Comparison of ENCODE assay signal across 9 cellular contexts in the genomic region with DNA sequence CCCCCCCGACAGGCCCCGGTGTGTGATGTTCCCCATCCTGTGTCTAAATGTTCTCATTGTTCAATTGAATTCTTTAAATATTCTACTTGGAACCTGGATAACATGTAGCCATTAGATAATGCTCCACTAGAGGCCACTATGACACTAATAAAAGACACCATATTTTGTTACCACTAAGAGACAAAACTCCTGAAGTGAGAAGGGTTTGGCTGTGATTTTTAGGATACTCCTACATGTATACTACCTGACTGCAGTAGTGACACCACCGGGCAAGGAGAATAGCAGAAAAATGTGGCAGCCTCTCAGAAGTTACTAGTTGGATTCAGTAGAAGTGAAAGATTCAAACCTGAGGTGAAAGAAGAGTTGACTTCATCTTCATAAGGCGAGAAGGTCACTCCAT. TPM values are rescaled to one million over a fixed set of nuclear protein-coding genes. Genes with fewer than 3 reads are reported as not detected.
DNase-seq lines count a peak whose midpoint lies in the region; ATAC-seq and TF ChIP-seq lines count a peak whose summit lies in the region.
"Had no signal": no experiment of that assay in that cellular context is flagged by ENCODE, and none has a peak within 500 bp of the region (broad histone marks: within the 10 kb centered on the region; RNA-seq: fewer than 3 reads in every experiment).

No MANE protein-coding gene starts in this region.

- peaks cover 11% of the 10 kb centered on the region for H3K4me1 Mint-ChIP-seq in activated CD4-positive, alpha-beta memory T cell treated with anti-CD3 and anti-CD28 coated beads, Interleukin-2, amount 10 ng/mL, durations not matched to agents 7 days and 5 days

- H3K27ac Mint-ChIP-seq in activated CD4-positive, alpha-beta memory T cell treated with anti-CD3 and anti-CD28 coated beads, Interleukin-2, amount 10 ng/mL, durations not matched to agents 7 days and 5 days: no peak overlapping the region

- POLR2A ChIA-PET in activated CD4-positive, alpha-beta memory T cell treated with anti-CD3 and anti-CD28 coated beads, Interleukin-2, amount 10 ng/mL, durations not matched to agents 7 days and 5 days (lab: Charles Lee): interaction anchor here (1.3 to 2.6 kb wide), 2 partner anchors 162 to 245 kb away, joined by 4 to 12 read pairs; a partner anchor contains a TSS

- no peaks in the 10 kb centered on the region for H3K9me3 Mint-ChIP-seq in activated CD4-positive, alpha-beta memory T cell treated with anti-CD3 and anti-CD28 coated beads, Interleukin-2, amount 10 ng/mL, durations not matched to agents 7 days and 5 days

- DNase-seq in NCI-H2029 (lab: John Stamatoyannopoulos, UW) (peak; percentile 19), NCI-H2029 treated with DMSO at 0.1 percent for 48 hours (lab: John Stamatoyannopoulos, UW) (no peak), NCI-H774 (lab: John Stamatoyannopoulos, UW) (peak; percentile 73), choroid plexus epithelial cell (ENCODE audit: low read depth) (peak; percentile 70), medulla oblongata (ENCODE audit: extremely low spot score) (peak; percentile 60)
- no peak for DNase-seq in activated CD4-positive, alpha-beta memory T cell treated with anti-CD3 and anti-CD28 coated beads, Interleukin-2, amount 10 ng/mL, durations not matched to agents 7 days and 5 days

- ATAC-seq in HG03060 (IDR thresholded peaks at IDR 0.05; ENCODE audit: low read depth, unreplicated experiment): peak; percentile 41
- no peak for ATAC-seq in GM18873 (IDR thresholded peaks at IDR 0.05; ENCODE audit: low FRiP score, unreplicated experiment)

- H3K36me3 Mint-ChIP-seq in activated CD4-positive, alpha-beta memory T cell treated with anti-CD3 and anti-CD28 coated beads, Interleukin-2, amount 10 ng/mL, durations not matched to agents 7 days and 5 days (ENCODE audit: low read depth): peaks cover 13% of the 10 kb centered on the region

- H3K4me3 Mint-ChIP-seq in activated CD4-positive, alpha-beta memory T cell treated with anti-CD3 and anti-CD28 coated beads, Interleukin-2, amount 10 ng/mL, durations not matched to agents 7 days and 5 days: no peak overlapping the region

- no peaks in the 10 kb centered on the region for H3K27me3 Mint-ChIP-seq in activated CD4-positive, alpha-beta memory T cell treated with anti-CD3 and anti-CD28 coated beads, Interleukin-2, amount 10 ng/mL, durations not matched to agents 7 days and 5 days

- TF ChIP-seq CTCF in choroid plexus epithelial cell (conservative IDR thresholded peaks at IDR 0.05; ENCODE audit: low read depth, low read length): peak; percentile 52

- no peak overlapping the region for H3K4me3 ChIP-seq in choroid plexus epithelial cell (ENCODE audit: low read depth, low read length)
- H3K4me3 ChIP-seq: BLaER1 treated with 17β-estradiol and CSF1 and Interleukin-3, amounts not matched to agents 10 nM and 100 nM had no signal

- CTCF ChIA-PET in activated CD4-positive, alpha-beta memory T cell treated with anti-CD3 and anti-CD28 coated beads, Interleukin-2, amount 10 ng/mL, durations not matched to agents 7 days and 5 days (lab: Charles Lee): interaction anchor here (0.5 to 4.2 kb wide), 12 partner anchors 9 to 516 kb away, joined by 3 to 37 read pairs (median 4); partner anchors contain the start of gene F5

RNA-seq across cellular contexts. Expression of gene F5, which starts 36.0 kb away (rescaled TPM):
- total RNA-seq in activated CD4-positive, alpha-beta memory T cell treated with anti-CD3 and anti-CD28 coated beads, Interleukin-2, amount 10 ng/mL, durations not matched to agents 7 days and 5 days: 10 to 100 TPM in 1 of 2 experiments, 1 to 10 TPM in 1; 8.9 to 11.0 TPM

Comparison
In these comparisons a context has a peak if more than half of its experiments do, and no peak if none do; other contexts are left out.
1. DNase-seq: peak in NCI-H2029 (single experiment), NCI-H774 (single experiment), choroid plexus epithelial cell (single experiment) and medulla oblongata (single experiment); none in NCI-H2029 treated with DMSO at 0.1 percent for 48 hours (single experiment) and activated CD4-positive, alpha-beta memory T cell treated with anti-CD3 and anti-CD28 coated beads, Interleukin-2, amount 10 ng/mL, durations not matched to agents 7 days and 5 days (single experiment).